2 cellular contexts compared by ENCODE assay signal in genomic region chr3:37905346-37905745, GRCh38.
TF ChIP-seq lines count a peak whose summit lies in the region.

No MANE protein-coding gene starts in this region.

TF ChIP-seq in GM23338, 12 proteins besides CTCF, POLR2A, EP300 and RAD21:
- TF ChIP-seq REST (IDR thresholded peaks at IDR 0.05; ENCODE audit: unreplicated experiment) (no peak), ZNF331 (CRISPR knock-in tag; IDR thresholded peaks at IDR 0.05; ENCODE audit: low read depth) (no peak), POLR2AphosphoS5 (IDR thresholded peaks at IDR 0.05; ENCODE audit: low read depth) (no peak), EZH2 (IDR thresholded peaks at IDR 0.05; ENCODE audit: low read depth, unreplicated experiment) (no peak), ETS1 (IDR thresholded peaks at IDR 0.05) (no peak), JUNB (IDR thresholded peaks at IDR 0.05; ENCODE audit: unreplicated experiment) (no peak), CREB1 (CRISPR knock-in tag; IDR thresholded peaks at IDR 0.05; ENCODE audit: low read depth) (no peak)

TF ChIP-seq in WTC11, 78 proteins besides CTCF, POLR2A, EP300 and RAD21 (continued from another document):
- TF ChIP-seq RORB (CRISPR knock-in tag; IDR thresholded peaks at IDR 0.05) (no peak), FOXP4 (CRISPR knock-in tag; IDR thresholded peaks at IDR 0.05) (no peak), ZNF138 (CRISPR knock-in tag; conservative IDR thresholded peaks at IDR 0.05) (no peak), ZMAT4 (CRISPR knock-in tag; IDR thresholded peaks at IDR 0.05) (no peak), MLX (CRISPR knock-in tag; IDR thresholded peaks at IDR 0.05) (no peak), KAT7 (CRISPR knock-in tag; IDR thresholded peaks at IDR 0.05; ENCODE audit: borderline replicate concordance) (no peak), ZNF532 (CRISPR knock-in tag; IDR thresholded peaks at IDR 0.05; ENCODE audit: borderline replicate concordance) (no peak), ZNF281 (CRISPR knock-in tag; IDR thresholded peaks at IDR 0.05) (no peak), ZNF423 (CRISPR knock-in tag; IDR thresholded peaks at IDR 0.05) (no peak), SOX15 (CRISPR knock-in tag; IDR thresholded peaks at IDR 0.05) (no peak), CREM (CRISPR knock-in tag; IDR thresholded peaks at IDR 0.05) (no peak), GRHL2 (CRISPR knock-in tag; IDR thresholded peaks at IDR 0.05; ENCODE audit: insufficient replicate concordance, severe bottlenecking) (no peak), NFATC4 (CRISPR knock-in tag; IDR thresholded peaks at IDR 0.05) (no peak), TEAD4 (CRISPR knock-in tag; IDR thresholded peaks at IDR 0.05) (no peak)
